Comparison of ENCODE assay signal across 18 cellular contexts in genomic region chr21:38254970-38255369, GRCh38. TPM values are rescaled to one million over a fixed set of nuclear protein-coding genes. Genes with fewer than 3 reads are reported as not detected.
"Had no signal": no experiment of that assay in that cellular context is flagged by ENCODE, and none has a peak within 500 bp of the region (broad histone marks: within the 10 kb centered on the region; RNA-seq: fewer than 3 reads in every experiment).

No MANE protein-coding gene starts in this region.

- ATAC-seq: left lung had no signal

- H3K27me3 ChIP-seq: left lung had no signal

- H3K36me3 ChIP-seq: left lung, tibial artery had no signal

- H3K27ac ChIP-seq: dorsolateral prefrontal cortex, tibial artery had no signal

- DNase-seq: activated B cell treated with CpG ODN at 0.5 μM for 24 hours; activated CD4-positive, alpha-beta memory T cell treated with anti-CD3 and anti-CD28 coated beads for 36 hours; activated CD4-positive, alpha-beta T cell treated with anti-CD3 and anti-CD28 coated beads for 4 hours; activated naive CD4-positive, alpha-beta T cell; activated naive CD8-positive, alpha-beta T cell treated with anti-CD3 and anti-CD28 coated beads for 36 hours; activated T-cell treated with anti-CD3 and anti-CD28 coated beads for 4 hours; amniotic stem cell; caudate nucleus; dorsolateral prefrontal cortex; endodermal cell; head of caudate nucleus; left lung; stimulated activated CD4-positive, alpha-beta T cell treated with anti-CD3 and anti-CD28 coated beads, Interleukin-2, amount 100 ng/mL, for 24 hours; stimulated activated naive CD4-positive, alpha-beta T cell treated with Interleukin-2 at 50 U/mL for 16 hours; substantia nigra; tibial artery had no signal

- H3K9me3 ChIP-seq: left lung, tibial artery had no signal

- H3K4me3 ChIP-seq: dorsolateral prefrontal cortex, left lung, tibial artery had no signal

RNA-seq across cellular contexts. Expression of gene KCNJ15, which starts 1.8 kb away (rescaled TPM):
- total RNA-seq: activated B cell treated with CpG ODN at 0.5 μM for 24 hours, endodermal cell, frontal cortex had no signal
- polyA plus RNA-seq: neural cell had no signal
